Comparison of ENCODE assay signal across 1 cellular context in genomic region chr18:48945953-48946217, GRCh38.
TF ChIP-seq lines count a peak whose summit lies in the region.

No MANE protein-coding gene starts in this region.

TF ChIP-seq in SK-N-SH, 30 proteins besides CTCF, POLR2A, EP300 and RAD21 (continued from another document):
- TF ChIP-seq PBX3 (IDR thresholded peaks at IDR 0.05) (no peak), ZBTB33 (IDR thresholded peaks at IDR 0.05; ENCODE audit: borderline replicate concordance, low read depth) (no peak), GABPA (IDR thresholded peaks at IDR 0.05; ENCODE audit: low read depth) (no peak), REST (IDR thresholded peaks at IDR 0.05; ENCODE audit: low read depth, low read length) (no peak), ELF1 (IDR thresholded peaks at IDR 0.05) (no peak)
